1 cellular context compared by ENCODE assay signal in genomic region chr21:44299085-44299457, GRCh38.
TF ChIP-seq lines count a peak whose summit lies in the region.

No MANE protein-coding gene starts in this region.

TF ChIP-seq in GM12878, 131 proteins besides CTCF, POLR2A, EP300 and RAD21 (continues in another document):
- TF ChIP-seq SPI1 (IDR thresholded peaks at IDR 0.05; ENCODE audit: borderline replicate concordance, insufficient read depth, low read depth, low read length) (no peak), IRF3 (IDR thresholded peaks at IDR 0.05) (no peak), RBBP5 (conservative IDR thresholded peaks at IDR 0.05) (no peak), MEF2A (IDR thresholded peaks at IDR 0.05; ENCODE audit: insufficient read depth, low read depth, low read length) (no peak), YBX1 (IDR thresholded peaks at IDR 0.05) (no peak), MLLT1 (IDR thresholded peaks at IDR 0.05) (no peak), TCF12 (IDR thresholded peaks at IDR 0.05; ENCODE audit: low read depth, low read length) (no peak), CREM (IDR thresholded peaks at IDR 0.05; ENCODE audit: low read depth) (no peak), ELK1 (IDR thresholded peaks at IDR 0.05; ENCODE audit: low read depth, low read length) (no peak), MTA2 (IDR thresholded peaks at IDR 0.05; ENCODE audit: low read depth) (peak; percentile 53; the same call in 1 of the 2 replicates), SREBF2 (IDR thresholded peaks at IDR 0.05; ENCODE audit: low read length) (no peak), CUX1 (IDR thresholded peaks at IDR 0.05; ENCODE audit: insufficient replicate concordance, low read depth, low read length) (no peak), BHLHE40 (IDR thresholded peaks at IDR 0.05; ENCODE audit: borderline replicate concordance in 1 of 2, low read depth in 2 of 2, low read length in 1 of 2) (peak in 1 of 2 experiments; percentile 72; a peak in 2 of 4 replicates), E2F4 (IDR thresholded peaks at IDR 0.05; ENCODE audit: low read depth, low read length) (no peak), NRF1 (conservative IDR thresholded peaks at IDR 0.05; ENCODE audit: low read depth, low read length) (no peak), SMC3 (IDR thresholded peaks at IDR 0.05; ENCODE audit: borderline replicate concordance, low read length) (no peak), TCF3 (IDR thresholded peaks at IDR 0.05; ENCODE audit: borderline replicate concordance, insufficient read depth, low read depth, low read length) (0 out of 2 replicates have a peak, but pooled peaks have one; percentile 10), BCL11A (IDR thresholded peaks at IDR 0.05; ENCODE audit: low read depth, low read length) (no peak), TARDBP (IDR thresholded peaks at IDR 0.05; ENCODE audit: borderline replicate concordance) (no peak), RAD51 (IDR thresholded peaks at IDR 0.05) (peak; percentile 66), CEBPB (IDR thresholded peaks at IDR 0.05; ENCODE audit: borderline replicate concordance in 1 of 2, low read depth in 2 of 2, low read length in 2 of 2) (no peak), CHD4 (IDR thresholded peaks at IDR 0.05) (no peak), SIX5 (IDR thresholded peaks at IDR 0.05; ENCODE audit: low read depth, low read length, severe bottlenecking) (no peak), ATF2 (IDR thresholded peaks at IDR 0.05; ENCODE audit: low read length) (no peak), NKRF (conservative IDR thresholded peaks at IDR 0.05) (no peak), STAT3 (IDR thresholded peaks at IDR 0.05; ENCODE audit: low read depth, low read length) (no peak), GATAD2B (conservative IDR thresholded peaks at IDR 0.05; ENCODE audit: low read depth) (no peak), ATF7 (IDR thresholded peaks at IDR 0.05; ENCODE audit: low read depth) (0 out of 2 replicates have a peak, but pooled peaks have one; percentile 26), IKZF2 (IDR thresholded peaks at IDR 0.05) (no peak), MYB (IDR thresholded peaks at IDR 0.05; ENCODE audit: borderline replicate concordance, low read depth, low read length) (no peak), NFXL1 (IDR thresholded peaks at IDR 0.05; ENCODE audit: borderline replicate concordance) (no peak), IRF4 (IDR thresholded peaks at IDR 0.05; ENCODE audit: low read depth, low read length) (no peak), E2F8 (IDR thresholded peaks at IDR 0.05; ENCODE audit: low read depth, partially characterized antibody) (no peak), ZZZ3 (IDR thresholded peaks at IDR 0.05; ENCODE audit: control insufficient read depth, insufficient read length, low read depth) (no peak), STAT1 (conservative IDR thresholded peaks at IDR 0.05) (no peak), PML (IDR thresholded peaks at IDR 0.05; ENCODE audit: low read length) (no peak), ZBTB33 (IDR thresholded peaks at IDR 0.05) (no peak), ZBED1 (IDR thresholded peaks at IDR 0.05; ENCODE audit: borderline replicate concordance) (no peak; the same call in 1 of the 2 replicates), KLF5 (IDR thresholded peaks at IDR 0.05; ENCODE audit: partially characterized antibody) (peak; percentile 11), SMAD1 (IDR thresholded peaks at IDR 0.05; ENCODE audit: low read depth, partially characterized antibody) (no peak), PAX5 (IDR thresholded peaks at IDR 0.05; ENCODE audit: borderline replicate concordance, low read depth, low read length) (no peak), MEF2B (IDR thresholded peaks at IDR 0.05; ENCODE audit: partially characterized antibody, poor library complexity, severe bottlenecking) (no peak), ZNF274 (IDR thresholded peaks at IDR 0.05; ENCODE audit: insufficient read depth, insufficient read length) (no peak), POU2F2 (IDR thresholded peaks at IDR 0.05; ENCODE audit: borderline replicate concordance, low read depth, low read length) (no peak)
